In the genomic region with DNA sequence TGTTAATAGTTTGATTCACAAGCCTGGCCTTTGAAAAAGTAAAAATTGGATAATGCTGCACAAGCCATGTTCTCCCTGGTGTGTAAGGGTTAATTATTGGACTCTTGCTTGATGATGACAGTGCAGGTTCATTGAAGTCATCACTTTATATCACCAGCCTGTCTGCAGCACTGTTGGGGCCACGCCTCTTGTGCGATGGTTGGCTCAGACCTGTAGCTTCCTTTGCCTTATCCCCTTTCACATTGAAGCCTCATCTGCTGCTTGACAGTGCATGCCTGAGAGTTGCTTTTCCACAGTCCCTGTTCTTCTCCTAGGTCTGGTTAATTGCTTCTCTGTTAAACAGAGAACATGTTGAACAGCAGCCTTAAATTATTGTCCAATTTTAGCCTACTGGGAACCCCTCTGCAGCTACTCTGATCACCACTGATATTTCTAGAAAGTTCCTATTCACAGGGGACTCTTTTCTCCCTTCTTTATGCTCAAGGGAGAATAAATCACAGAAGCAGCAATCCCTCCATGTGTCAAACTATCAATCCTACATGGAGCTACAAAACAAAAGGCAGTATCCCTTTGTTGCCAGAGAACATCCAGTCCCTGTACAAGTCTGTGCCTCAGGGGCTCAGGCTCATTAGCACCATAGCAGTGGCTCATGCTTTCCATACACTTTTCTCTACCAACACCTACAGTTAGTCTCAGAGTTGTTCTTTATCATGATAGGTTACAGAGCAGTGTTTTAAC, we compare ENCODE assay signal across 1 cellular context.
TF ChIP-seq lines count a peak whose summit lies in the region.

No MANE protein-coding gene starts in this region.

TF ChIP-seq in GM23338, 12 proteins besides CTCF, POLR2A, EP300 and RAD21:
- TF ChIP-seq, protein P1, sequence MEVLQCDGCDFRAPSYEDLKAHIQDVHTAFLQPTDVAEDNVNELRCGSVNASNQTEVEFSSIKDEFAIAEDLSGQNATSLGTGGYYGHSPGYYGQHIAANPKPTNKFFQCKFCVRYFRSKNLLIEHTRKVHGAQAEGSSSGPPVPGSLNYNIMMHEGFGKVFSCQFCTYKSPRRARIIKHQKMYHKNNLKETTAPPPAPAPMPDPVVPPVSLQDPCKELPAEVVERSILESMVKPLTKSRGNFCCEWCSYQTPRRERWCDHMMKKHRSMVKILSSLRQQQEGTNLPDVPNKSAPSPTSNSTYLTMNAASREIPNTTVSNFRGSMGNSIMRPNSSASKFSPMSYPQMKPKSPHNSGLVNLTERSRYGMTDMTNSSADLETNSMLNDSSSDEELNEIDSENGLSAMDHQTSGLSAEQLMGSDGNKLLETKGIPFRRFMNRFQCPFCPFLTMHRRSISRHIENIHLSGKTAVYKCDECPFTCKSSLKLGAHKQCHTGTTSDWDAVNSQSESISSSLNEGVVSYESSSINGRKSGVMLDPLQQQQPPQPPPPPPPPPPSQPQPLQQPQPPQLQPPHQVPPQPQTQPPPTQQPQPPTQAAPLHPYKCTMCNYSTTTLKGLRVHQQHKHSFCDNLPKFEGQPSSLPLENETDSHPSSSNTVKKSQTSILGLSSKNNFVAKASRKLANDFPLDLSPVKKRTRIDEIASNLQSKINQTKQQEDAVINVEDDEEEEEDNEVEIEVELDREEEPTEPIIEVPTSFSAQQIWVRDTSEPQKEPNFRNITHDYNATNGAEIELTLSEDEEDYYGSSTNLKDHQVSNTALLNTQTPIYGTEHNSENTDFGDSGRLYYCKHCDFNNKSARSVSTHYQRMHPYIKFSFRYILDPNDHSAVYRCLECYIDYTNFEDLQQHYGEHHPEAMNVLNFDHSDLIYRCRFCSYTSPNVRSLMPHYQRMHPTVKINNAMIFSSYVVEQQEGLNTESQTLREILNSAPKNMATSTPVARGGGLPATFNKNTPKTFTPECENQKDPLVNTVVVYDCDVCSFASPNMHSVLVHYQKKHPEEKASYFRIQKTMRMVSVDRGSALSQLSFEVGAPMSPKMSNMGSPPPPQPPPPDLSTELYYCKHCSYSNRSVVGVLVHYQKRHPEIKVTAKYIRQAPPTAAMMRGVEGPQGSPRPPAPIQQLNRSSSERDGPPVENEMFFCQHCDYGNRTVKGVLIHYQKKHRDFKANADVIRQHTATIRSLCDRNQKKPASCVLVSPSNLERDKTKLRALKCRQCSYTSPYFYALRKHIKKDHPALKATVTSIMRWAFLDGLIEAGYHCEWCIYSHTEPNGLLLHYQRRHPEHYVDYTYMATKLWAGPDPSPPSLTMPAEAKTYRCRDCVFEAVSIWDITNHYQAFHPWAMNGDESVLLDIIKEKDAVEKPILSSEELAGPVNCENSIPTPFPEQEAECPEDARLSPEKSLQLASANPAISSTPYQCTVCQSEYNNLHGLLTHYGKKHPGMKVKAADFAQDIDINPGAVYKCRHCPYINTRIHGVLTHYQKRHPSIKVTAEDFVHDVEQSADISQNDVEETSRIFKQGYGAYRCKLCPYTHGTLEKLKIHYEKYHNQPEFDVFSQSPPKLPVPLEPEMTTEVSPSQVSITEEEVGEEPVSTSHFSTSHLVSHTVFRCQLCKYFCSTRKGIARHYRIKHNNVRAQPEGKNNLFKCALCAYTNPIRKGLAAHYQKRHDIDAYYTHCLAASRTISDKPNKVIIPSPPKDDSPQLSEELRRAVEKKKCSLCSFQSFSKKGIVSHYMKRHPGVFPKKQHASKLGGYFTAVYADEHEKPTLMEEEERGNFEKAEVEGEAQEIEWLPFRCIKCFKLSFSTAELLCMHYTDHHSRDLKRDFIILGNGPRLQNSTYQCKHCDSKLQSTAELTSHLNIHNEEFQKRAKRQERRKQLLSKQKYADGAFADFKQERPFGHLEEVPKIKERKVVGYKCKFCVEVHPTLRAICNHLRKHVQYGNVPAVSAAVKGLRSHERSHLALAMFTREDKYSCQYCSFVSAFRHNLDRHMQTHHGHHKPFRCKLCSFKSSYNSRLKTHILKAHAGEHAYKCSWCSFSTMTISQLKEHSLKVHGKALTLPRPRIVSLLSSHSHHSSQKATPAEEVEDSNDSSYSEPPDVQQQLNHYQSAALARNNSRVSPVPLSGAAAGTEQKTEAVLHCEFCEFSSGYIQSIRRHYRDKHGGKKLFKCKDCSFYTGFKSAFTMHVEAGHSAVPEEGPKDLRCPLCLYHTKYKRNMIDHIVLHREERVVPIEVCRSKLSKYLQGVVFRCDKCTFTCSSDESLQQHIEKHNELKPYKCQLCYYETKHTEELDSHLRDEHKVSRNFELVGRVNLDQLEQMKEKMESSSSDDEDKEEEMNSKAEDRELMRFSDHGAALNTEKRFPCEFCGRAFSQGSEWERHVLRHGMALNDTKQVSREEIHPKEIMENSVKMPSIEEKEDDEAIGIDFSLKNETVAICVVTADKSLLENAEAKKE (CRISPR knock-in tag; IDR thresholded peaks at IDR 0.05), result no peak
- TF ChIP-seq STAT1 (IDR thresholded peaks at IDR 0.05; ENCODE audit: unreplicated experiment), result no peak
- no peak for TF ChIP-seq JUNB (IDR thresholded peaks at IDR 0.05; ENCODE audit: unreplicated experiment)
- TF ChIP-seq ZNF331 (CRISPR knock-in tag; IDR thresholded peaks at IDR 0.05; ENCODE audit: low read depth), result no peak
